ENCODE assay signal across 20 cellular contexts in genomic region chr11:122363306-122363705, GRCh38.
DNase-seq lines count a peak whose midpoint lies in the region; ATAC-seq and TF ChIP-seq lines count a peak whose summit lies in the region.
"Had no signal": no experiment of that assay in that cellular context is flagged by ENCODE, and none has a peak within 500 bp of the region (broad histone marks: within the 10 kb centered on the region; RNA-seq: fewer than 3 reads in every experiment).

No MANE protein-coding gene starts in this region.

- H3K9me3 Mint-ChIP-seq in mesothelial cell of epicardium: peaks cover 11% of the 10 kb centered on the region
- peaks cover 0 to 2% (median 0%) of the 10 kb centered on the region in 5 donors for H3K9me3 Mint-ChIP-seq in CD8-positive, alpha-beta memory T cell
- H3K9me3 Mint-ChIP-seq in activated naive CD8-positive, alpha-beta T cell treated with anti-CD3 and anti-CD28 coated beads, Interleukin-2, amount 50 U/mL, for 24 hours: no peaks in the 10 kb centered on the region

- TF ChIP-seq CTCF in mesothelial cell of epicardium (IDR thresholded peaks at IDR 0.05; ENCODE audit: unreplicated experiment): no peak
- TF ChIP-seq CTCF in suprapubic skin (IDR thresholded peaks at IDR 0.05): no peak

- ATAC-seq in GM21717 (IDR thresholded peaks at IDR 0.05; ENCODE audit: unreplicated experiment): no peak
- no peak for ATAC-seq in activated naive CD8-positive, alpha-beta T cell treated with anti-CD3 and anti-CD28 coated beads, Interleukin-2, amount 50 U/mL, for 24 hours
- ATAC-seq: HCT116 had no signal

- no peak for TF ChIP-seq EP300 in suprapubic skin (IDR thresholded peaks at IDR 0.05)

- 75% methylated on average over 5 of the region's 5 CpGs for WGBS in suprapubic skin

- no peaks in the 10 kb centered on the region for H3K27me3 ChIP-seq in suprapubic skin
- no peaks in the 10 kb centered on the region for H3K27me3 ChIP-seq in CD8-positive, alpha-beta memory T cell (ENCODE audit: insufficient read depth, low read length, poor library complexity, severe bottlenecking)
- H3K27me3 ChIP-seq: SJCRH30 had no signal

- peak overlapping the region; percentile 56 for H3K27ac Mint-ChIP-seq in mesothelial cell of epicardium
- H3K27ac Mint-ChIP-seq in CD8-positive, alpha-beta memory T cell: no peak overlapping the region
- no peak overlapping the region for H3K27ac Mint-ChIP-seq in activated naive CD8-positive, alpha-beta T cell treated with anti-CD3 and anti-CD28 coated beads, Interleukin-2, amount 50 U/mL, for 24 hours

- no peak overlapping the region for H3K27ac ChIP-seq in suprapubic skin
- no peak overlapping the region for H3K27ac ChIP-seq in CD8-positive, alpha-beta memory T cell (ENCODE audit: low read depth, low read length)
- H3K27ac ChIP-seq: C4-2B, SJCRH30 had no signal

- peaks cover 7% of the 10 kb centered on the region for H3K4me1 ChIP-seq in suprapubic skin
- no peaks in the 10 kb centered on the region for H3K4me1 ChIP-seq in CD8-positive, alpha-beta memory T cell (ENCODE audit: insufficient read depth, low read length)
- H3K4me1 ChIP-seq: SJCRH30 had no signal

- H3K4me3 Mint-ChIP-seq in mesothelial cell of epicardium: no peak overlapping the region
- H3K4me3 Mint-ChIP-seq in CD8-positive, alpha-beta memory T cell: no peak overlapping the region
- no peak overlapping the region for H3K4me3 Mint-ChIP-seq in activated naive CD8-positive, alpha-beta T cell treated with anti-CD3 and anti-CD28 coated beads, Interleukin-2, amount 50 U/mL, for 24 hours

- H3K4me1 Mint-ChIP-seq in mesothelial cell of epicardium: peaks cover 45% of the 10 kb centered on the region
- H3K4me1 Mint-ChIP-seq in CD8-positive, alpha-beta memory T cell: no peaks in the 10 kb centered on the region
- no peaks in the 10 kb centered on the region for H3K4me1 Mint-ChIP-seq in activated naive CD8-positive, alpha-beta T cell treated with anti-CD3 and anti-CD28 coated beads, Interleukin-2, amount 50 U/mL, for 24 hours

- no peak overlapping the region for H3K4me3 ChIP-seq in suprapubic skin
- H3K4me3 ChIP-seq in CD8-positive, alpha-beta memory T cell (ENCODE audit: low read length): no peak overlapping the region
- H3K4me3 ChIP-seq: SJCRH30 had no signal

- peaks cover 12% of the 10 kb centered on the region for H3K36me3 Mint-ChIP-seq in mesothelial cell of epicardium
- H3K36me3 Mint-ChIP-seq in CD8-positive, alpha-beta memory T cell: no peaks in the 10 kb centered on the region
- no peaks in the 10 kb centered on the region for H3K36me3 Mint-ChIP-seq in activated naive CD8-positive, alpha-beta T cell treated with anti-CD3 and anti-CD28 coated beads, Interleukin-2, amount 50 U/mL, for 24 hours (ENCODE audit: low read depth)

- peak; percentile 45 for DNase-seq in AG20443 (ENCODE audit: low spot score)
- peak; percentile 19 for DNase-seq in GM03348 (ENCODE audit: low spot score)
- peak; percentile 35 for DNase-seq in amniotic epithelial cell (ENCODE audit: low read depth)
- DNase-seq in mesothelial cell of epicardium (ENCODE audit: low spot score in 2 of 2, unreplicated experiment in 2 of 2): no peak
- no peak for DNase-seq in suprapubic skin (ENCODE audit: low spot score in 2 of 2)
- no peak for DNase-seq in CD8-positive, alpha-beta memory T cell
- no peak for DNase-seq in activated naive CD8-positive, alpha-beta T cell treated with anti-CD3 and anti-CD28 coated beads, Interleukin-2, amount 50 U/mL, for 24 hours
- DNase-seq: ACHN, AML-193, EL, GOT3, IMR-90, NCI-H1092 treated with DMSO at 0.1 percent for 48 hours, NCI-H146, NCI-H2029 treated with DMSO at 0.1 percent for 48 hours, RPMI8226, SJCRH30 had no signal

- no peaks in the 10 kb centered on the region for H3K27me3 Mint-ChIP-seq in mesothelial cell of epicardium (ENCODE audit: low read depth)
- no peaks in the 10 kb centered on the region for H3K27me3 Mint-ChIP-seq in CD8-positive, alpha-beta memory T cell
- no peaks in the 10 kb centered on the region for H3K27me3 Mint-ChIP-seq in activated naive CD8-positive, alpha-beta T cell treated with anti-CD3 and anti-CD28 coated beads, Interleukin-2, amount 50 U/mL, for 24 hours

- no peak for TF ChIP-seq POLR2A in suprapubic skin (IDR thresholded peaks at IDR 0.05)

- CTCF ChIA-PET in CD8-positive, alpha-beta memory T cell (lab: Charles Lee): no interaction called here

- H3K36me3 ChIP-seq in suprapubic skin: no peaks in the 10 kb centered on the region
- H3K36me3 ChIP-seq in CD8-positive, alpha-beta memory T cell (ENCODE audit: insufficient read depth, low read length): no peaks in the 10 kb centered on the region
- H3K36me3 ChIP-seq: SJCRH30 had no signal

- POLR2A ChIA-PET in CD8-positive, alpha-beta memory T cell (lab: Charles Lee): no interaction called here

- no peaks in the 10 kb centered on the region for H3K9me3 ChIP-seq in suprapubic skin
- no peaks in the 10 kb centered on the region for H3K9me3 ChIP-seq in CD8-positive, alpha-beta memory T cell (ENCODE audit: low read length)
- H3K9me3 ChIP-seq: SJCRH30 had no signal

Comparison
In these comparisons a context has a peak if more than half of its experiments do, and no peak if none do; other contexts are left out.
1. DNase-seq: peak in AG20443 (single experiment), GM03348 (single experiment) and amniotic epithelial cell (single experiment); none in mesothelial cell of epicardium (0 of 2), suprapubic skin (0 of 2), CD8-positive, alpha-beta memory T cell (0 of 5) and activated naive CD8-positive, alpha-beta T cell treated with anti-CD3 and anti-CD28 coated beads, Interleukin-2, amount 50 U/mL, for 24 hours (single experiment).